17 cellular contexts compared by ENCODE assay signal in genomic region chr22:39276461-39277134, GRCh38. TPM values are rescaled to one million over a fixed set of nuclear protein-coding genes. Genes with fewer than 3 reads are reported as not detected.
DNase-seq lines count a peak whose midpoint lies in the region; ATAC-seq and TF ChIP-seq lines count a peak whose summit lies in the region.
"Had no signal": no experiment of that assay in that cellular context is flagged by ENCODE, and none has a peak within 500 bp of the region (broad histone marks: within the 10 kb centered on the region; RNA-seq: fewer than 3 reads in every experiment).

No MANE protein-coding gene starts in this region.

- H3K4me1 Mint-ChIP-seq in dendritic cell treated with granulocyte-macrophage colony-stimulating factor and Interleukin-4, amounts not matched to agents 40 ng/mL and 50 ng/mL, for 4 days (ENCODE audit: low read depth): peaks cover 81% of the 10 kb centered on the region
- H3K4me1 Mint-ChIP-seq: T-helper 17 cell had no signal

- H3K9me3 Mint-ChIP-seq in dendritic cell treated with granulocyte-macrophage colony-stimulating factor and Interleukin-4, amounts not matched to agents 40 ng/mL and 50 ng/mL, for 4 days: no peaks in the 10 kb centered on the region

- H3K36me3 Mint-ChIP-seq in dendritic cell treated with granulocyte-macrophage colony-stimulating factor and Interleukin-4, amounts not matched to agents 40 ng/mL and 50 ng/mL, for 4 days (ENCODE audit: low read depth): no peaks in the 10 kb centered on the region

- H3K4me3 ChIP-seq in left ventricle myocardium inferior: no peak overlapping the region
- H3K4me3 ChIP-seq in heart left ventricle: no peak overlapping the region
- H3K4me3 ChIP-seq in H7 (ENCODE audit: insufficient read depth, low read depth, low read length): no peak overlapping the region
- H3K4me3 ChIP-seq: A549 had no signal

- H3K27ac Mint-ChIP-seq in dendritic cell treated with granulocyte-macrophage colony-stimulating factor and Interleukin-4, amounts not matched to agents 40 ng/mL and 50 ng/mL, for 4 days: peak overlapping the region; percentile 95
- H3K27ac Mint-ChIP-seq: T-helper 17 cell had no signal

- 86 to 89% (median 87%) methylated on average over 12 of the region's 12 CpGs for WGBS in heart left ventricle, 4 donors

- H3K27me3 ChIP-seq in left ventricle myocardium inferior (ENCODE audit: low read depth) (no peaks in the 10 kb centered on the region), heart left ventricle (no peaks in the 10 kb centered on the region), H7 (ENCODE audit: control insufficient read depth, insufficient read depth, low read length) (no peaks in the 10 kb centered on the region)

- TF ChIP-seq CTCF in left ventricle myocardium inferior (IDR thresholded peaks at IDR 0.05; ENCODE audit: borderline replicate concordance) (no peak), heart left ventricle (IDR thresholded peaks at IDR 0.05) (no peak)

- H3K9me3 ChIP-seq in left ventricle myocardium inferior (replicated peaks) (peaks cover 8% of the 10 kb centered on the region), heart left ventricle (peaks cover 0 to 7% (median 0%) of the 10 kb centered on the region in 12 donors)
- H3K9me3 ChIP-seq: A549 had no signal

- DNase-seq in left ventricle myocardium inferior: no peak
- no peak for DNase-seq in heart left ventricle
- peak; percentile 17 for DNase-seq in MV-4-11 (lab: John Stamatoyannopoulos, UW)
- no peak for DNase-seq in H7
- no peak for DNase-seq in NCI-H226
- DNase-seq: COR-L47, NCI-H1930, NCI-H2171 treated with DMSO at 0.1 percent for 48 hours, SHP77 treated with DMSO at 0.1 percent for 48 hours, T-helper 17 cell had no signal

- TF ChIP-seq POLR2A in heart left ventricle (IDR thresholded peaks at IDR 0.05): no peak

- H3K4me1 ChIP-seq in left ventricle myocardium inferior (peaks cover 44% of the 10 kb centered on the region), heart left ventricle (peaks cover 0 to 55% (median 18%) of the 10 kb centered on the region in 12 donors)
- H3K4me1 ChIP-seq: A549 had no signal

- intact Hi-C loops in left ventricle myocardium inferior (cut with micrococcal nuclease) (no loop called here), heart left ventricle (cut with DNase I) (loop anchor here in 1 of 10 donors (5.0 kb wide), 1 partner anchor 39 kb away; no protein-coding TSS in a partner anchor)
- intact Hi-C loops in dendritic cell treated with granulocyte-macrophage colony-stimulating factor and Interleukin-4, amounts not matched to agents 40 ng/mL and 50 ng/mL, for 4 days (cut with micrococcal nuclease): loop anchor here (1.0 kb wide), 1 partner anchor 10 kb away; no protein-coding TSS in a partner anchor

- H3K27me3 Mint-ChIP-seq in dendritic cell treated with granulocyte-macrophage colony-stimulating factor and Interleukin-4, amounts not matched to agents 40 ng/mL and 50 ng/mL, for 4 days: peaks cover 14% of the 10 kb centered on the region

- peak overlapping the region; percentile 55 for H3K4me3 Mint-ChIP-seq in dendritic cell treated with granulocyte-macrophage colony-stimulating factor and Interleukin-4, amounts not matched to agents 40 ng/mL and 50 ng/mL, for 4 days
- H3K4me3 Mint-ChIP-seq: T-helper 17 cell had no signal

- ATAC-seq in heart left ventricle (no peak), HG03354 (IDR thresholded peaks at IDR 0.05; ENCODE audit: poor library complexity, severe bottlenecking, unreplicated experiment) (no peak), HG02759 (IDR thresholded peaks at IDR 0.05; ENCODE audit: unreplicated experiment) (no peak)
- ATAC-seq: A549, T-helper 17 cell had no signal

- no peaks in the 10 kb centered on the region for H3K36me3 ChIP-seq in left ventricle myocardium inferior
- H3K36me3 ChIP-seq in heart left ventricle: no peaks in the 10 kb centered on the region
- no peaks in the 10 kb centered on the region for H3K36me3 ChIP-seq in H7 (replicated peaks; ENCODE audit: control insufficient read depth, insufficient read depth, low read length)

- H3K27ac ChIP-seq in left ventricle myocardium inferior (replicated peaks): peak overlapping the region; percentile 86
- H3K27ac ChIP-seq in heart left ventricle: peak overlapping the region in 3 of 12 donors; percentile 33 to 83 (median 56)
- H3K27ac ChIP-seq: A549, C4-2B, KMS-11 had no signal

RNA-seq across cellular contexts. Expression of gene PDGFB, which starts 31.8 kb away (rescaled TPM):
- total RNA-seq in left ventricle myocardium inferior (17.2 TPM), heart left ventricle (10 to 100 TPM; 15.2 to 43.7 (median 21.8) TPM)
- 10 to 100 TPM in 1 of 2 donors, 1 to 10 TPM in 1; 9.0 to 21.3 TPM for polyA plus RNA-seq in heart left ventricle
- total RNA-seq in H7 (2014; rRNA removed; shearing (Covaris generic)): 7.2 and 8.5 TPM in 2 replicates
- total RNA-seq: NCI-H460 had no signal

RNA-seq across cellular contexts. Expression of gene RPL3, which starts 42.8 kb away (rescaled TPM):
- 325 TPM for total RNA-seq in left ventricle myocardium inferior
- 100 to 1,000 TPM; 237 to 911 (median 336) TPM for total RNA-seq in heart left ventricle
- 1,000 to 10,000 TPM in 1 of 2 donors, 100 to 1,000 TPM in 1; 329 to 1,765 TPM for polyA plus RNA-seq in heart left ventricle
- total RNA-seq in H7 (2014; rRNA removed; shearing (Covaris generic)): 3,029 and 3,176 TPM in 2 replicates
